22 cellular contexts compared by ENCODE assay signal in the genomic region with DNA sequence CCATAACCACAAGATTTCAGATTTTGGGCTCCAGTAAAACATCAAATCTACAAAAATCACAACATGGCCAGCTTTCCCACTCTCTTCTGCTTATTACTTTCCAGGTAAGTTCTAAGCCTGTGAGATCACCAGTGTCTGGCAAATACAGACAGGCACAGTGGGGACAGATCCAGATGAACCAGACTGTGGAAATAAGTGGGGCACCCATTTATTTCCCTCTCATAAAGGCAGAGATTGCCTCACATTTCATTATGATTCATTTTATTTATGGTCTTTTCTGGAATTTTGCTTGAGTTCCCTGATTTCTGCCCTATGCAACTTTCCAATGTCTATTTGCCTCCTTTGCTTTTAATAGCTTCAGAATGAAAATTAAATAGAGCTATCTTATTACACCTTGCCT.
DNase-seq lines count a peak whose midpoint lies in the region; ATAC-seq lines count a peak whose summit lies in the region.
"Had no signal": no experiment of that assay in that cellular context is flagged by ENCODE, and none has a peak within 500 bp of the region (broad histone marks: within the 10 kb centered on the region; RNA-seq: fewer than 3 reads in every experiment).

No MANE protein-coding gene starts in this region.

- H3K9me3 ChIP-seq in mesenchymal stem cell (ENCODE audit: control insufficient read depth, low read length), result peaks cover 2% of the 10 kb centered on the region
- H3K9me3 ChIP-seq: HAP-1, MG63, Peyer's patch, SJCRH30 had no signal

- H3K79me1 ChIP-seq in mesenchymal stem cell (replicated peaks; ENCODE audit: low read length, poor library complexity, severe bottlenecking), result no peaks in the 10 kb centered on the region

- H2BK12ac ChIP-seq in mesenchymal stem cell (ENCODE audit: low read length in 2 of 2), result no peak overlapping the region

- no peak overlapping the region for H2BK15ac ChIP-seq in mesenchymal stem cell (ENCODE audit: low read depth, poor library complexity, severe bottlenecking)

- H3K23ac ChIP-seq in mesenchymal stem cell (ENCODE audit: low read length in 2 of 2), result no peak overlapping the region

- H3K4ac ChIP-seq in mesenchymal stem cell (ENCODE audit: low read depth in 1 of 2, low read length in 2 of 2), result no peak overlapping the region

- no peak overlapping the region for H3K18ac ChIP-seq in mesenchymal stem cell (ENCODE audit: low read depth in 1 of 2, low read length in 2 of 2)

- no peak overlapping the region for H2AK5ac ChIP-seq in mesenchymal stem cell (ENCODE audit: low read length, severe bottlenecking)

- no peak overlapping the region for H2BK120ac ChIP-seq in mesenchymal stem cell (ENCODE audit: low read depth, low read length)

- H2AFZ ChIP-seq in mesenchymal stem cell (ENCODE audit: low read depth, low read length), result no peak overlapping the region

- DNase-seq in AG20443 (ENCODE audit: low spot score) (peak; percentile 23), HCEC 1CT (peak; percentile 31), amniotic epithelial cell (ENCODE audit: low read depth) (peak; percentile 67), mesenchymal stem cell (peak; percentile 18), mesenteric fat pad (ENCODE audit: low spot score) (no peak)
- DNase-seq: C1 segment of cervical spinal cord; CD8-positive, alpha-beta T cell; DND-41; MG63; NCI-H1417 treated with DMSO at 0.1 percent for 48 hours; NCI-H187 treated with DMSO at 0.1 percent for 48 hours; NCI-H2227 treated with DMSO at 0.1 percent for 48 hours; NCI-H524; NCI-H82; Peyer's patch; SJCRH30; T-cell had no signal

- no peak overlapping the region for H4K91ac ChIP-seq in mesenchymal stem cell (ENCODE audit: low read length)

- ATAC-seq in HG03139 (IDR thresholded peaks at IDR 0.05; ENCODE audit: unreplicated experiment) (no peak), GM19324 (IDR thresholded peaks at IDR 0.05; ENCODE audit: low FRiP score, unreplicated experiment) (no peak), GM19328 (IDR thresholded peaks at IDR 0.05; ENCODE audit: unreplicated experiment) (no peak)
- ATAC-seq: A549; CD8-positive, alpha-beta T cell; T-cell had no signal

- H3K27me3 ChIP-seq in mesenchymal stem cell (ENCODE audit: control insufficient read depth in 1 of 2, insufficient read depth in 1 of 2, low read length in 2 of 2), result no peaks in the 10 kb centered on the region
- H3K27me3 ChIP-seq: MG63, Peyer's patch, SJCRH30 had no signal

- H3K4me3 ChIP-seq in mesenchymal stem cell (ENCODE audit: insufficient read depth in 1 of 2, low read depth in 1 of 2, low read length in 2 of 2), result no peak overlapping the region
- H3K4me3 ChIP-seq: A549, HAP-1, MG63, Peyer's patch, SJCRH30 had no signal

- peaks cover 3% of the 10 kb centered on the region for H3K4me1 ChIP-seq in mesenchymal stem cell (ENCODE audit: control insufficient read depth, insufficient read depth, low read depth, low read length)
- H3K4me1 ChIP-seq: A549, HAP-1, Peyer's patch, SJCRH30 had no signal

- no peak overlapping the region for H3K9ac ChIP-seq in mesenchymal stem cell (ENCODE audit: low read length)

- H3K36me3 ChIP-seq in mesenchymal stem cell (ENCODE audit: control insufficient read depth in 1 of 2, insufficient read depth in 2 of 2, low read depth in 1 of 2, low read length in 2 of 2), result no peaks in the 10 kb centered on the region
- H3K36me3 ChIP-seq: HAP-1, MG63, Peyer's patch had no signal

- H3K14ac ChIP-seq in mesenchymal stem cell (ENCODE audit: low read length in 2 of 2), result no peak overlapping the region

- no peak overlapping the region for H4K8ac ChIP-seq in mesenchymal stem cell (ENCODE audit: low read length)

- no peak overlapping the region for H2BK5ac ChIP-seq in mesenchymal stem cell (ENCODE audit: low read depth, low read length, poor library complexity, severe bottlenecking)

- no peak overlapping the region for H3K27ac ChIP-seq in mesenchymal stem cell (ENCODE audit: low read length, poor library complexity, severe bottlenecking)
- H3K27ac ChIP-seq: A549, Peyer's patch, SJCRH30 had no signal

- no peak overlapping the region for H3K4me2 ChIP-seq in mesenchymal stem cell (ENCODE audit: low read length, poor library complexity, severe bottlenecking)
- H3K4me2 ChIP-seq: A549 had no signal
